In genomic region chr5:1166370-1166769, GRCh38 we compare ENCODE assay signal across 24 cellular contexts. TPM values are rescaled to one million over a fixed set of nuclear protein-coding genes. Genes with fewer than 3 reads are reported as not detected.
"Had no signal": no experiment of that assay in that cellular context is flagged by ENCODE, and none has a peak within 500 bp of the region (broad histone marks: within the 10 kb centered on the region; RNA-seq: fewer than 3 reads in every experiment).

No MANE protein-coding gene starts in this region.

- H3K9ac ChIP-seq: KMS-11 had no signal

- ATAC-seq: HepG2, SK-N-SH treated with all-trans-retinoic acid at 6 μM for 48 hours had no signal

- H3K27me3 ChIP-seq: SJCRH30 had no signal

- FAIRE-seq: HepG2, RCC 7860 had no signal

- DNase-seq: IMR-90, Kasumi-1, MM.1S, NCI-H1092 treated with DMSO at 0.1 percent for 48 hours, NCI-H1436, NCI-H187, NCI-H2029, NCI-H2081 treated with DMSO at 0.1 percent for 48 hours, NCI-H2171, NCI-H226, NCI-H446, NCI-H510A, NCI-H524 treated with DMSO at 0.1 percent for 48 hours, NCI-H69, NCI-H774, RPMI8226, SHP77 treated with DMSO at 0.1 percent for 48 hours, SJCRH30 had no signal

- H3K27ac ChIP-seq: KMS-11, SJCRH30 had no signal

- H3K36me3 ChIP-seq: SJCRH30 had no signal

- H3K4me3 ChIP-seq: SJCRH30 had no signal

- H3K9me3 ChIP-seq: SJCRH30 had no signal

RNA-seq across cellular contexts. Expression of gene SLC6A19, which starts 35.0 kb away (rescaled TPM):
- total RNA-seq: HT-29, IMR-90, M059J, SJCRH30 had no signal
- polyA plus RNA-seq: HepG2, IMR-90 had no signal

RNA-seq across cellular contexts. Expression of gene SLC6A18, which starts 58.8 kb away (rescaled TPM):
- total RNA-seq: HepG2, HT-29, IMR-90, M059J, SJCRH30 had no signal
- polyA plus RNA-seq: HepG2, IMR-90 had no signal
